10 cellular contexts compared by ENCODE assay signal in the genomic region with DNA sequence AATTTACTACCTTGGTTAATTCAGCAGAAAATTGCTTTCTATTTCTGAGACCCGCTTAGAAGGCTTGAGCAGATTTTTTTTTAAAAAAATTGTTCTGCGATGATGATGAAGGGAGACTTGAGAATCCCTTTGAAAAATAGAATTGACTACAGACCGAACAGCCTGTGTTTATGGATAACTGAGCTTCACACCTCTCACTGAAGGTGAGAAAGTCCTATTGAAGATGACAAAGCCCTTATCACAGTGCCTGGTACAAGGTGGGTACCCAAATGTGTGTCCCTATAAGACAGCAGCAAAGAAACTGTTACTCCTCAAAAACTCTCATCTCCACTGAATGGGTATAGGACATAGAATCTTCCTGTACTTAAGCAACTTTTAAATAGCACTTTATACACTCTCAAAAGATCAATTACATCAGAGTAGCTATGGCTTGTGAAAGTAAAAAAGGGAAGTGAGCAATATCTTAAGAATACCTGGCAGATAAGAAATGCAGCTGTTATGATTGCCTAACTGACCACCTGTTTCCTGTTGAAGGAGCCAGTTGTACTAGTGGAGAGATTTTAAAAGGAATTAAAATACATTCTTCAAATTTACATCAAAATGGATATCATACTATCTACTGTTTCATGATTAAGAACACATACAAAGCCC.
DNase-seq lines count a peak whose midpoint lies in the region; ATAC-seq, FAIRE-seq and TF ChIP-seq lines count a peak whose summit lies in the region.
"Had no signal": no experiment of that assay in that cellular context is flagged by ENCODE, and none has a peak within 500 bp of the region (broad histone marks: within the 10 kb centered on the region; RNA-seq: fewer than 3 reads in every experiment).

No MANE protein-coding gene starts in this region.

- peak; percentile 100 for FAIRE-seq in GM12878 (lab: Jason Lieb, UNC)

- CTCF ChIA-PET in GM10248 (lab: Yijun Ruan, JAX) (no interaction called here), GM12878 (lab: Yijun Ruan, JAX) (interaction anchor here (0.5 kb wide), 1 partner anchor 1094 kb away, joined by 3 read pairs; no protein-coding TSS in a partner anchor)

- no peaks in the 10 kb centered on the region for H3K4me1 Mint-ChIP-seq in activated T-helper 2 cell treated with anti-CD3 and anti-CD28 coated beads, Interferon-gamma antibody, Interleukin-2, Interleukin-4, amounts not matched to agents 10 μg/mL and 5 μg/mL and 100 μg/mL, durations not matched to agents 14 hours and 24 hours and 36 hours (ENCODE audit: low read depth)
- H3K4me1 Mint-ChIP-seq: CD4-positive, CD25-positive, alpha-beta regulatory T cell had no signal

- H3K27me3 ChIP-seq in GM12878 (replicated peaks in 1 of 2; ENCODE audit: control insufficient read depth in 2 of 2, insufficient read depth in 2 of 2, low read length in 1 of 2) (no peaks in the 10 kb centered on the region), uterus (no peaks in the 10 kb centered on the region)

- H2AFZ ChIP-seq in GM12878 (ENCODE audit: control insufficient read depth, low read depth, low read length): peak overlapping the region; percentile 6; the same call in 1 of the 2 replicates

- ATAC-seq in GM21526 (IDR thresholded peaks at IDR 0.05; ENCODE audit: low FRiP score, unreplicated experiment) (peak; percentile 100), HG03460 (IDR thresholded peaks at IDR 0.05; ENCODE audit: unreplicated experiment) (peak; percentile 100), GM12878 (peak; percentile 98)

- no peak for TF ChIP-seq RAD21 in GM12878 (IDR thresholded peaks at IDR 0.05; ENCODE audit: insufficient read depth, low read depth, low read length)

- no peak overlapping the region for H3K9ac ChIP-seq in GM12878 (ENCODE audit: control insufficient read depth, insufficient read depth, low read length)

- TF ChIP-seq POLR2A in GM12878 (IDR thresholded peaks at IDR 0.05; ENCODE audit: low read depth, low read length) (no peak), uterus (IDR thresholded peaks at IDR 0.05) (no peak)

- H4K20me1 ChIP-seq in GM12878 (ENCODE audit: control insufficient read depth, insufficient read depth): no peaks in the 10 kb centered on the region

- POLR2A ChIA-PET in GM10248 (lab: Yijun Ruan, JAX): no interaction called here
- POLR2A ChIA-PET in GM12878 (lab: Charles Lee): interaction anchor here (0.6 kb wide), 1 partner anchor 12 kb away, joined by 6 read pairs; no protein-coding TSS in a partner anchor

- TF ChIP-seq CTCF in GM10248 (IDR thresholded peaks at IDR 0.05; ENCODE audit: control extremely low read depth, extremely low read depth, low read depth, missing control alignments): no peak
- no peak for TF ChIP-seq CTCF in GM12878 (IDR thresholded peaks at IDR 0.05 in 2 of 3, conservative IDR thresholded peaks at IDR 0.05 in 1 of 3; ENCODE audit: control insufficient read depth in 2 of 3, extremely low read depth in 1 of 3, insufficient read depth in 1 of 3, low read depth in 3 of 3, low read length in 3 of 3)
- TF ChIP-seq CTCF in uterus (IDR thresholded peaks at IDR 0.05): no peak

- H3K79me2 ChIP-seq in GM12878 (ENCODE audit: control insufficient read depth, insufficient read depth, low read length): no peaks in the 10 kb centered on the region

- peak; percentile 95 to 97 for TF ChIP-seq EP300 in GM12878 (IDR thresholded peaks at IDR 0.05; ENCODE audit: borderline replicate concordance in 1 of 2, control insufficient read depth in 1 of 2, low read depth in 2 of 2, low read length in 2 of 2)

- SMC1A ChIA-PET in GM12878 (lab: Charles Lee; ENCODE audit: uncharacterized antibody, unreplicated experiment): interaction anchor here (0.6 to 1.3 kb wide), 3 partner anchors 9 to 68 kb away, joined by 3 to 5 read pairs (median 3); no protein-coding TSS in a partner anchor

- WGBS in GM12878 (ENCODE audit: insufficient coverage, insufficient replicate concordance, low lambda C conversion rate, missing lambda C conversion rate): 77% methylated on average over 3 of the region's 3 CpGs

- no TSS peak for BruUV-seq in GM12878 (replicated peaks; lab: Mats Ljungman, UMichigan)

- intact Hi-C loops in GM12878 (cut with micrococcal nuclease; ENCODE audit: unreplicated experiment): loop anchor here (5.0 kb wide), 1 partner anchor 1058 kb away; no protein-coding TSS in a partner anchor
- intact Hi-C loops in uterus (cut with DNase I; ENCODE audit: low total_unique reads): no loop called here
- intact Hi-C loops in activated T-helper 2 cell treated with anti-CD3 and anti-CD28 coated beads, Interferon-gamma antibody, Interleukin-2, Interleukin-4, amounts not matched to agents 10 μg/mL and 5 μg/mL and 100 μg/mL, durations not matched to agents 14 hours and 24 hours and 36 hours (cut with micrococcal nuclease): no loop called here

- H3K27ac Mint-ChIP-seq in activated T-helper 2 cell treated with anti-CD3 and anti-CD28 coated beads, Interferon-gamma antibody, Interleukin-2, Interleukin-4, amounts not matched to agents 10 μg/mL and 5 μg/mL and 100 μg/mL, durations not matched to agents 14 hours and 24 hours and 36 hours: no peak overlapping the region
- H3K27ac Mint-ChIP-seq: CD4-positive, CD25-positive, alpha-beta regulatory T cell had no signal

- peak; percentile 18 for DNase-seq in GM10248 (ENCODE audit: extremely low spot score)
- peak; percentile 72 for DNase-seq in GM12878 (ENCODE audit: low read depth, low spot score)
- no peak for DNase-seq in NCI-H1436 (lab: John Stamatoyannopoulos, UW)
- no peak for DNase-seq in uterus
- no peak for DNase-seq in activated T-helper 2 cell treated with anti-CD3 and anti-CD28 coated beads, Interferon-gamma antibody, Interleukin-2, Interleukin-4, amounts not matched to agents 10 μg/mL and 5 μg/mL and 100 μg/mL, durations not matched to agents 14 hours and 24 hours and 36 hours (ENCODE audit: low spot score)
- DNase-seq in putamen (ENCODE audit: low spot score): no peak
- DNase-seq: CD4-positive, CD25-positive, alpha-beta regulatory T cell; stimulated activated CD4-positive, alpha-beta T cell treated with anti-CD3 and anti-CD28 coated beads, Interleukin-15, amount 100 ng/mL, for 24 hours had no signal

- H3K27me3 Mint-ChIP-seq in activated T-helper 2 cell treated with anti-CD3 and anti-CD28 coated beads, Interferon-gamma antibody, Interleukin-2, Interleukin-4, amounts not matched to agents 10 μg/mL and 5 μg/mL and 100 μg/mL, durations not matched to agents 14 hours and 24 hours and 36 hours (ENCODE audit: low read depth): no peaks in the 10 kb centered on the region
- H3K27me3 Mint-ChIP-seq: CD4-positive, CD25-positive, alpha-beta regulatory T cell had no signal

- H3K4me3 ChIP-seq in GM12878 (no peak overlapping the region), uterus (no peak overlapping the region)

- peak overlapping the region; percentile 82 for H3K4me2 ChIP-seq in GM12878 (ENCODE audit: control insufficient read depth, insufficient read depth)

- H3K4me1 ChIP-seq in GM12878 (ENCODE audit: control insufficient read depth, insufficient read depth, low read length) (peaks cover 14% of the 10 kb centered on the region), uterus (no peaks in the 10 kb centered on the region)

- H3K27ac ChIP-seq in GM12878 (ENCODE audit: control insufficient read depth, insufficient read depth) (peak overlapping the region; percentile 70), uterus (no peak overlapping the region)

- H3K9me3 ChIP-seq in GM12878 (replicated peaks; ENCODE audit: control insufficient read depth, insufficient read depth, low read length) (peaks cover 14% of the 10 kb centered on the region), uterus (no peaks in the 10 kb centered on the region)

- RAD21 ChIA-PET in GM12878 (lab: Charles Lee; ENCODE audit: unreplicated experiment): no interaction called here

- H3K9me3 Mint-ChIP-seq in activated T-helper 2 cell treated with anti-CD3 and anti-CD28 coated beads, Interferon-gamma antibody, Interleukin-2, Interleukin-4, amounts not matched to agents 10 μg/mL and 5 μg/mL and 100 μg/mL, durations not matched to agents 14 hours and 24 hours and 36 hours: peaks cover 11% of the 10 kb centered on the region

- no peak overlapping the region for H3K4me3 Mint-ChIP-seq in activated T-helper 2 cell treated with anti-CD3 and anti-CD28 coated beads, Interferon-gamma antibody, Interleukin-2, Interleukin-4, amounts not matched to agents 10 μg/mL and 5 μg/mL and 100 μg/mL, durations not matched to agents 14 hours and 24 hours and 36 hours (ENCODE audit: low read depth)
- H3K4me3 Mint-ChIP-seq: CD4-positive, CD25-positive, alpha-beta regulatory T cell had no signal

- in situ Hi-C loops in GM12878 (cut with MboI): no loop called here

- no peaks in the 10 kb centered on the region for H3K36me3 Mint-ChIP-seq in activated T-helper 2 cell treated with anti-CD3 and anti-CD28 coated beads, Interferon-gamma antibody, Interleukin-2, Interleukin-4, amounts not matched to agents 10 μg/mL and 5 μg/mL and 100 μg/mL, durations not matched to agents 14 hours and 24 hours and 36 hours (ENCODE audit: low read depth)
- H3K36me3 Mint-ChIP-seq: CD4-positive, CD25-positive, alpha-beta regulatory T cell had no signal

- H3K36me3 ChIP-seq in GM12878 (ENCODE audit: control insufficient read depth in 2 of 2, insufficient read depth in 2 of 2, low read length in 1 of 2): no peaks in the 10 kb centered on the region
- H3K36me3 ChIP-seq in uterus: no peaks in the 10 kb centered on the region

TF ChIP-seq in GM12878, 131 proteins besides CTCF, POLR2A, EP300 and RAD21 (continues in another document):
- TF ChIP-seq NR2C1 (IDR thresholded peaks at IDR 0.05): no peak
- TF ChIP-seq, protein P1, sequence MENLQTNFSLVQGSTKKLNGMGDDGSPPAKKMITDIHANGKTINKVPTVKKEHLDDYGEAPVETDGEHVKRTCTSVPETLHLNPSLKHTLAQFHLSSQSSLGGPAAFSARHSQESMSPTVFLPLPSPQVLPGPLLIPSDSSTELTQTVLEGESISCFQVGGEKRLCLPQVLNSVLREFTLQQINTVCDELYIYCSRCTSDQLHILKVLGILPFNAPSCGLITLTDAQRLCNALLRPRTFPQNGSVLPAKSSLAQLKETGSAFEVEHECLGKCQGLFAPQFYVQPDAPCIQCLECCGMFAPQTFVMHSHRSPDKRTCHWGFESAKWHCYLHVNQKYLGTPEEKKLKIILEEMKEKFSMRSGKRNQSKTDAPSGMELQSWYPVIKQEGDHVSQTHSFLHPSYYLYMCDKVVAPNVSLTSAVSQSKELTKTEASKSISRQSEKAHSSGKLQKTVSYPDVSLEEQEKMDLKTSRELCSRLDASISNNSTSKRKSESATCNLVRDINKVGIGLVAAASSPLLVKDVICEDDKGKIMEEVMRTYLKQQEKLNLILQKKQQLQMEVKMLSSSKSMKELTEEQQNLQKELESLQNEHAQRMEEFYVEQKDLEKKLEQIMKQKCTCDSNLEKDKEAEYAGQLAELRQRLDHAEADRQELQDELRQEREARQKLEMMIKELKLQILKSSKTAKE (IDR thresholded peaks at IDR 0.05; ENCODE audit: low read depth, poor library complexity, severe bottlenecking): no peak
- TF ChIP-seq ATF3 (IDR thresholded peaks at IDR 0.05; ENCODE audit: borderline replicate concordance, extremely low read depth, low read depth, low read length): no peak
- no peak for TF ChIP-seq KDM1A (IDR thresholded peaks at IDR 0.05; ENCODE audit: borderline replicate concordance)

Comparison
In these comparisons a context has a peak if more than half of its experiments do, and no peak if none do; other contexts are left out.
1. DNase-seq: peak in GM10248 (single experiment) and GM12878 (single experiment); none in NCI-H1436 (single experiment), uterus (0 of 2), activated T-helper 2 cell treated with anti-CD3 and anti-CD28 coated beads, Interferon-gamma antibody, Interleukin-2, Interleukin-4, amounts not matched to agents 10 μg/mL and 5 μg/mL and 100 μg/mL, durations not matched to agents 14 hours and 24 hours and 36 hours (single experiment) and putamen (single experiment).
2. Peak in every context shown above with its lines, with median percentiles within 50 percentile points of each other: ATAC-seq.